In genomic region chr6:14462135-14462905, GRCh38 we compare ENCODE assay signal across 6 cellular contexts.
"Had no signal": no experiment of that assay in that cellular context is flagged by ENCODE, and none has a peak within 500 bp of the region (broad histone marks: within the 10 kb centered on the region; RNA-seq: fewer than 3 reads in every experiment).

No MANE protein-coding gene starts in this region.

- H3K4me1 Mint-ChIP-seq: GM23338 had no signal

- DNase-seq: H9, HCEC 1CT, HFFc6, IMR-90, KBM-7 had no signal

- H3K27ac Mint-ChIP-seq: GM23338, H9, HFFc6 had no signal

- H3K4me3 Mint-ChIP-seq: GM23338, H9, HFFc6 had no signal

- H3K9me3 Mint-ChIP-seq: HFFc6 had no signal

- ATAC-seq: GM23338 had no signal
